ENCODE assay signal across 8 cellular contexts in the genomic region with DNA sequence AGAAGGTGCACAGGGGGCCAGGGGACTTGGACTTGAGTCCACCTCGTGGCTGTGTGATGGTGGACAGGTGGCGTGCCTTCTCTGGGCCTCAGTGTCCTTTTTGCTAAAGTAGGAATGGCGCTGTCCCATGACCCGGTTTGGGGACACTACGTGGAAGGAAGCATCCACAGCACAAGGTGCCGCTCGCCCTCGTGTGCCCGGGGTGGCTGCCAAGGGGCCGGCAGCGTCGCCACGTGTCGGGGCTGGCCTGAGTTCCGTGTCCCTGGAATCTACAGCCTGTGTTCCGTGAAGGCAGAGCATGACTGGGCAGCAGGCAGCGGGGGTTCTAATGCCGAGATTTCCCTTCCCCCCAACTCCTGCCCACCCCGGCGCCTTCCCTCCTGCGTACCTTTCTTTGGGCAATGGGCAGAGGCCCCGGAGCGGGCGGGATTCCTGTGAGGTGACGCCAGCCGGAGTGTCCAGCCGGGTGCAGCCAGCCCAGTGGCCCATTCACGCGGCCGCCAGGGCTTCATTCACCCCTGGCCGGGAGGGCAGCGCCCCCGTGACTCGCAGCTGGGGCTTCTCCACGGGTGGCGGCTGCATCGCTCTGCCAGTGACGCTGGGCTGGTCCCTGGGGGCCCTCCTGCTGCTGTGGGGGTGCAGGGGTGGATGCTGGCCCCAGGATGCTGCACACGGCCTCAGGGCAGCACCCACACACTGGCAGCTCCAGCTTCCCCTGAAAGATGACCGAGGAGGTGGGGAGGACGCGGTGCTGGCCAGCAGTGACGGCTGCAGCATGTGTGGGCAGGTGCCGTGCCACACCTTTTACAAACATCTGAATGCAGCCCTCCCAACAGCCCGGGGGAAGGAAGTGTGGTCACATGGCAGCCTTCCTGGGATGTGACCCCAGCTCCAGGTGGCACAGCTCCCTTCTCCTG. TPM values are rescaled to one million over a fixed set of nuclear protein-coding genes. Genes with fewer than 3 reads are reported as not detected.
DNase-seq lines count a peak whose midpoint lies in the region; ATAC-seq and TF ChIP-seq lines count a peak whose summit lies in the region.

No MANE protein-coding gene starts in this region.

- H3K36me3 ChIP-seq in BLaER1 treated with 17β-estradiol and CSF1 and Interleukin-3, amounts not matched to agents 10 nM and 100 nM: no peaks in the 10 kb centered on the region
- H3K36me3 ChIP-seq in mesenchymal stem cell (ENCODE audit: control insufficient read depth in 1 of 2, insufficient read depth in 2 of 2, low read depth in 1 of 2, low read length in 2 of 2): peaks cover 0 to 3% of the 10 kb centered on the region in 2 experiments

- H4K91ac ChIP-seq in mesenchymal stem cell (ENCODE audit: low read length): no peak overlapping the region

- TF ChIP-seq CTCF in activated CD8-positive, alpha-beta T cell treated with anti-CD3 and anti-CD28 coated beads for 36 hours (IDR thresholded peaks at IDR 0.05): no peak

- in situ Hi-C loops in T47D (cut with HindIII; ENCODE audit: low pct_unique_long_range_greater_than_20kb, low sequenced_read_pairs): no loop called here

- peaks cover 35 to 72% (median 55%) of the 10 kb centered on the region in 11 experiments for H3K27me3 ChIP-seq in BLaER1 treated with 17β-estradiol and CSF1 and Interleukin-3, amounts not matched to agents 10 nM and 100 nM
- H3K27me3 ChIP-seq in mesenchymal stem cell (ENCODE audit: control insufficient read depth in 1 of 2, insufficient read depth in 1 of 2, low read length in 2 of 2): peaks cover 0 to 79% of the 10 kb centered on the region in 2 experiments

- peak overlapping the region; percentile 23 to 63 (median 37); a peak in 18 of 20 replicates for H3K4me3 ChIP-seq in BLaER1 treated with 17β-estradiol and CSF1 and Interleukin-3, amounts not matched to agents 10 nM and 100 nM
- no peak overlapping the region for H3K4me3 ChIP-seq in mesenchymal stem cell (ENCODE audit: insufficient read depth in 1 of 2, low read depth in 1 of 2, low read length in 2 of 2)

- peak overlapping the region in 8 of 11 experiments; percentile 12 to 52 (median 30); a peak in 8 of 22 replicates for H3K9ac ChIP-seq in BLaER1 treated with 17β-estradiol and CSF1 and Interleukin-3, amounts not matched to agents 10 nM and 100 nM
- H3K9ac ChIP-seq in mesenchymal stem cell (ENCODE audit: low read length): no peak overlapping the region

- H4K8ac ChIP-seq in mesenchymal stem cell (ENCODE audit: low read length): no peak overlapping the region

- POLR2A ChIA-PET in activated CD8-positive, alpha-beta T cell treated with anti-CD3 and anti-CD28 coated beads for 36 hours (lab: Charles Lee): no interaction called here

- H2AK5ac ChIP-seq in mesenchymal stem cell (ENCODE audit: low read length, severe bottlenecking): peak overlapping the region; percentile 91

- H3K9me3 Mint-ChIP-seq in activated CD8-positive, alpha-beta T cell treated with anti-CD3 and anti-CD28 coated beads for 36 hours: no peaks in the 10 kb centered on the region
- no peaks in the 10 kb centered on the region for H3K9me3 Mint-ChIP-seq in activated CD8-positive, alpha-beta memory T cell treated with anti-CD3 and anti-CD28 coated beads, Interleukin-2, amount 10 ng/mL, durations not matched to agents 7 days and 5 days (ENCODE audit: low read depth)

- WGBS in mesenchymal stem cell: 77% methylated on average over 45 of the region's 45 CpGs

- CTCF ChIA-PET in activated CD8-positive, alpha-beta T cell treated with anti-CD3 and anti-CD28 coated beads for 36 hours (lab: Charles Lee): no interaction called here
- CTCF ChIA-PET in activated CD8-positive, alpha-beta memory T cell treated with anti-CD3 and anti-CD28 coated beads, Interleukin-2, amount 10 ng/mL, durations not matched to agents 7 days and 5 days (lab: Charles Lee): no interaction called here

- H3K27ac Mint-ChIP-seq in activated CD8-positive, alpha-beta T cell treated with anti-CD3 and anti-CD28 coated beads for 36 hours: no peak overlapping the region
- H3K27ac Mint-ChIP-seq in activated CD8-positive, alpha-beta memory T cell treated with anti-CD3 and anti-CD28 coated beads, Interleukin-2, amount 10 ng/mL, durations not matched to agents 7 days and 5 days: no peak overlapping the region

- H3K4me1 ChIP-seq in BLaER1 treated with 17β-estradiol and CSF1 and Interleukin-3, amounts not matched to agents 10 nM and 100 nM: peaks cover 28 to 91% (median 68%) of the 10 kb centered on the region in 10 experiments
- peaks cover 71% of the 10 kb centered on the region for H3K4me1 ChIP-seq in mesenchymal stem cell (ENCODE audit: control insufficient read depth, insufficient read depth, low read depth, low read length)

- peaks cover 0 to 88% (median 48%) of the 10 kb centered on the region in 11 experiments; a peak in 16 of 22 replicates for H4K20me1 ChIP-seq in BLaER1 treated with 17β-estradiol and CSF1 and Interleukin-3, amounts not matched to agents 10 nM and 100 nM

- intact Hi-C loops in activated CD8-positive, alpha-beta T cell treated with anti-CD3 and anti-CD28 coated beads for 36 hours (cut with micrococcal nuclease): no loop called here

- no peak overlapping the region for H3K18ac ChIP-seq in mesenchymal stem cell (ENCODE audit: low read depth in 1 of 2, low read length in 2 of 2)

- peaks cover 3% of the 10 kb centered on the region for H3K4me1 Mint-ChIP-seq in activated CD8-positive, alpha-beta T cell treated with anti-CD3 and anti-CD28 coated beads for 36 hours (ENCODE audit: low read depth)
- peaks cover 5% of the 10 kb centered on the region for H3K4me1 Mint-ChIP-seq in activated CD8-positive, alpha-beta memory T cell treated with anti-CD3 and anti-CD28 coated beads, Interleukin-2, amount 10 ng/mL, durations not matched to agents 7 days and 5 days

- no peak overlapping the region for H3K27ac ChIP-seq in BLaER1 treated with 17β-estradiol and CSF1 and Interleukin-3, amounts not matched to agents 10 nM and 100 nM
- H3K27ac ChIP-seq in mesenchymal stem cell (ENCODE audit: low read length, poor library complexity, severe bottlenecking): peak overlapping the region; percentile 61

- no peak overlapping the region for H3K4me3 Mint-ChIP-seq in activated CD8-positive, alpha-beta T cell treated with anti-CD3 and anti-CD28 coated beads for 36 hours
- H3K4me3 Mint-ChIP-seq in activated CD8-positive, alpha-beta memory T cell treated with anti-CD3 and anti-CD28 coated beads, Interleukin-2, amount 10 ng/mL, durations not matched to agents 7 days and 5 days: no peak overlapping the region

- H3K14ac ChIP-seq in mesenchymal stem cell (ENCODE audit: low read length in 2 of 2): no peak overlapping the region

- H3K4ac ChIP-seq in mesenchymal stem cell (ENCODE audit: low read depth in 1 of 2, low read length in 2 of 2): no peak overlapping the region

- DNase-seq in NAMALWA (ENCODE audit: low spot score) (peak; percentile 70), T47D (ENCODE audit: low read depth in 1 of 2, low spot score in 1 of 2) (peak; percentile 68 to 74), mesenchymal stem cell (no peak)
- no peak for DNase-seq in activated CD8-positive, alpha-beta T cell treated with anti-CD3 and anti-CD28 coated beads for 36 hours
- DNase-seq in activated CD8-positive, alpha-beta memory T cell treated with anti-CD3 and anti-CD28 coated beads, Interleukin-2, amount 10 ng/mL, durations not matched to agents 7 days and 5 days: no peak

- no peaks in the 10 kb centered on the region for H3K79me1 ChIP-seq in mesenchymal stem cell (replicated peaks; ENCODE audit: low read length, poor library complexity, severe bottlenecking)

- peak overlapping the region; percentile 88 to 99 (median 95) for H3K4me2 ChIP-seq in BLaER1 treated with 17β-estradiol and CSF1 and Interleukin-3, amounts not matched to agents 10 nM and 100 nM
- H3K4me2 ChIP-seq in mesenchymal stem cell (ENCODE audit: low read length, poor library complexity, severe bottlenecking): peak overlapping the region; percentile 22

- H2BK15ac ChIP-seq in mesenchymal stem cell (ENCODE audit: low read depth, poor library complexity, severe bottlenecking): no peak overlapping the region

- H2AFZ ChIP-seq in mesenchymal stem cell (ENCODE audit: low read depth, low read length): no peak overlapping the region

- no peaks in the 10 kb centered on the region for H3K36me3 Mint-ChIP-seq in activated CD8-positive, alpha-beta T cell treated with anti-CD3 and anti-CD28 coated beads for 36 hours (ENCODE audit: low read depth)
- no peaks in the 10 kb centered on the region for H3K36me3 Mint-ChIP-seq in activated CD8-positive, alpha-beta memory T cell treated with anti-CD3 and anti-CD28 coated beads, Interleukin-2, amount 10 ng/mL, durations not matched to agents 7 days and 5 days

- H2BK12ac ChIP-seq in mesenchymal stem cell (ENCODE audit: low read length in 2 of 2): no peak overlapping the region

- no peaks in the 10 kb centered on the region for H3K9me3 ChIP-seq in BLaER1 treated with 17β-estradiol and CSF1 and Interleukin-3, amounts not matched to agents 10 nM and 100 nM (replicated peaks in 1 of 11)
- no peaks in the 10 kb centered on the region for H3K9me3 ChIP-seq in mesenchymal stem cell (ENCODE audit: control insufficient read depth, low read length)

- peaks cover 12% of the 10 kb centered on the region for H3K27me3 Mint-ChIP-seq in activated CD8-positive, alpha-beta T cell treated with anti-CD3 and anti-CD28 coated beads for 36 hours
- peaks cover 22% of the 10 kb centered on the region for H3K27me3 Mint-ChIP-seq in activated CD8-positive, alpha-beta memory T cell treated with anti-CD3 and anti-CD28 coated beads, Interleukin-2, amount 10 ng/mL, durations not matched to agents 7 days and 5 days

- no peak for ATAC-seq in activated CD8-positive, alpha-beta T cell treated with anti-CD3 and anti-CD28 coated beads for 36 hours
- no peak for ATAC-seq in activated CD8-positive, alpha-beta memory T cell treated with anti-CD3 and anti-CD28 coated beads, Interleukin-2, amount 10 ng/mL, durations not matched to agents 7 days and 5 days
- ATAC-seq in GM18519 (IDR thresholded peaks at IDR 0.05; ENCODE audit: low FRiP score, unreplicated experiment) (no peak), GM21528 (IDR thresholded peaks at IDR 0.05; ENCODE audit: low FRiP score, unreplicated experiment) (no peak)

- no peak overlapping the region for H3K23ac ChIP-seq in mesenchymal stem cell (ENCODE audit: low read length in 2 of 2)

- H2BK5ac ChIP-seq in mesenchymal stem cell (ENCODE audit: low read depth, low read length, poor library complexity, severe bottlenecking): peak overlapping the region; percentile 74

- no peak overlapping the region for H2BK120ac ChIP-seq in mesenchymal stem cell (ENCODE audit: low read depth, low read length)

RNA-seq across cellular contexts. Expression of gene DOK7, which starts 21.2 kb away (rescaled TPM):
- polyA plus RNA-seq in mesenchymal stem cell (2013, experiment 1 of 2): not detected
- polyA plus RNA-seq in mesenchymal stem cell (2013, experiment 2 of 2): not detected
- not detected for total RNA-seq in activated CD8-positive, alpha-beta T cell treated with anti-CD3 and anti-CD28 coated beads for 36 hours
- total RNA-seq in activated CD8-positive, alpha-beta memory T cell treated with anti-CD3 and anti-CD28 coated beads, Interleukin-2, amount 10 ng/mL, durations not matched to agents 7 days and 5 days: not detected

RNA-seq across cellular contexts. Expression of gene HGFAC, which starts 42.5 kb away (rescaled TPM):
- polyA plus RNA-seq in mesenchymal stem cell (2013, experiment 1 of 2): 0.10 TPM
- polyA plus RNA-seq in mesenchymal stem cell (2013, experiment 2 of 2): 0.01 TPM
- total RNA-seq in activated CD8-positive, alpha-beta T cell treated with anti-CD3 and anti-CD28 coated beads for 36 hours: not detected
- total RNA-seq in activated CD8-positive, alpha-beta memory T cell treated with anti-CD3 and anti-CD28 coated beads, Interleukin-2, amount 10 ng/mL, durations not matched to agents 7 days and 5 days: not detected

RNA-seq across cellular contexts. Expression of gene LRPAP1, which starts 47.9 kb away (rescaled TPM):
- 119 TPM for polyA plus RNA-seq in mesenchymal stem cell (2013, experiment 1 of 2)
- 122 TPM for polyA plus RNA-seq in mesenchymal stem cell (2013, experiment 2 of 2)
- total RNA-seq in activated CD8-positive, alpha-beta T cell treated with anti-CD3 and anti-CD28 coated beads for 36 hours: 10 to 100 TPM; 46.0 to 49.8 TPM
- 10 to 100 TPM; 77.2 to 87.6 TPM for total RNA-seq in activated CD8-positive, alpha-beta memory T cell treated with anti-CD3 and anti-CD28 coated beads, Interleukin-2, amount 10 ng/mL, durations not matched to agents 7 days and 5 days

Comparison
In these comparisons a context has a peak if more than half of its experiments do, and no peak if none do; other contexts are left out.
1. H3K4me3 ChIP-seq: peak in BLaER1 treated with 17β-estradiol and CSF1 and Interleukin-3, amounts not matched to agents 10 nM and 100 nM (10 of 10); none in mesenchymal stem cell (0 of 2).
2. DNase-seq: peak in NAMALWA (single experiment) and T47D (2 of 2); none in mesenchymal stem cell (single experiment), activated CD8-positive, alpha-beta T cell treated with anti-CD3 and anti-CD28 coated beads for 36 hours (single experiment) and activated CD8-positive, alpha-beta memory T cell treated with anti-CD3 and anti-CD28 coated beads, Interleukin-2, amount 10 ng/mL, durations not matched to agents 7 days and 5 days (single experiment).